Comparison of ENCODE assay signal across 2 cellular contexts in the genomic region with DNA sequence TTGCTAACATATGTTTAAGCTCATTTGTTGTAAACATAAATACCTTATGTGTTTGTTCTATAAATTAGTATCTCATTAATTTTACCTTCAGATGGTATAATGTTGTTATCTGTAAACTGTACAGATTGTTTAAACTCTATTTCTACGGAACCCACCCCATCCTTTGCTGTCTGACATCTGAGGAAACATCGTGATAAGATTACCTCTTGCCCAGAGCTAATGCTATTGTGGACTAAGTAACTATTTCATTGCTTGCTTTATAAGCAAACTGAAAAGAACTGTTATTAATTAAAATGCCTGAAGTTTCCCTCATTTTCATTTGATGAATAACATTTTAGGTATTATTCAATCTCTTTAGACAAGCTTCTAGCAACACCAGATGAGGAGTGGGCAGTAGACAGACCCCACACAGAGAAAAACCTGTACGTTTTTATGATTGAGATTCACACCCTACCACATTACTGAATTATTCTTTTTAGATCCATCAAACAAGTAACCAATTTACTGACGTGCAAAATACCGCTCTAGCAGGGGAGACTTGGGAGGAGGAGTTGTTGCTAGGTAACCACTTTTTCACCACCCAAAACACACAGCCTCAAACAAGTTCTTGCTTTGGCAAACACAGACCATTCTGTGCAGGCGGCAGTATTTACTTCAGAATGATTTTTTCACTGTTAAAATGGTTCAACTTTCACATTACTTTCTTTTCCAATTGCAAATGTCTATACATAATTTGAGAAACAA.
A peak's percentile ranks its signal among the peaks of the same experiment; 100 is the strongest.
TF ChIP-seq lines count a peak whose summit lies in the region.

No MANE protein-coding gene starts in this region.

TF ChIP-seq in HEK293T, 16 proteins besides CTCF, POLR2A, EP300 and RAD21:
- TF ChIP-seq HDGF (IDR thresholded peaks at IDR 0.05; ENCODE audit: borderline replicate concordance) (no peak), ELF4 (IDR thresholded peaks at IDR 0.05) (no peak), L3MBTL2 (conservative IDR thresholded peaks at IDR 0.05) (no peak), FOXM1 (IDR thresholded peaks at IDR 0.05; ENCODE audit: borderline replicate concordance) (no peak), SUZ12 (IDR thresholded peaks at IDR 0.05) (no peak), BHLHE40 (IDR thresholded peaks at IDR 0.05; ENCODE audit: borderline replicate concordance) (no peak), LEF1 (IDR thresholded peaks at IDR 0.05; ENCODE audit: borderline replicate concordance) (no peak), FOXK2 (IDR thresholded peaks at IDR 0.05) (no peak), ZNF384 (IDR thresholded peaks at IDR 0.05) (no peak), CTBP1 (IDR thresholded peaks at IDR 0.05; ENCODE audit: borderline replicate concordance) (no peak), TARDBP (IDR thresholded peaks at IDR 0.05) (no peak), ARNT (IDR thresholded peaks at IDR 0.05) (no peak), SP1 (IDR thresholded peaks at IDR 0.05) (no peak), NFRKB (IDR thresholded peaks at IDR 0.05) (no peak)
- TF ChIP-seq, protein P1, sequence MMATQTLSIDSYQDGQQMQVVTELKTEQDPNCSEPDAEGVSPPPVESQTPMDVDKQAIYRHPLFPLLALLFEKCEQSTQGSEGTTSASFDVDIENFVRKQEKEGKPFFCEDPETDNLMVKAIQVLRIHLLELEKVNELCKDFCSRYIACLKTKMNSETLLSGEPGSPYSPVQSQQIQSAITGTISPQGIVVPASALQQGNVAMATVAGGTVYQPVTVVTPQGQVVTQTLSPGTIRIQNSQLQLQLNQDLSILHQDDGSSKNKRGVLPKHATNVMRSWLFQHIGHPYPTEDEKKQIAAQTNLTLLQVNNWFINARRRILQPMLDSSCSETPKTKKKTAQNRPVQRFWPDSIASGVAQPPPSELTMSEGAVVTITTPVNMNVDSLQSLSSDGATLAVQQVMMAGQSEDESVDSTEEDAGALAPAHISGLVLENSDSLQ (IDR thresholded peaks at IDR 0.05), result no peak

TF ChIP-seq in H1, 55 proteins besides CTCF, POLR2A, EP300 and RAD21 (continued from another document):
- TF ChIP-seq, protein P2, sequence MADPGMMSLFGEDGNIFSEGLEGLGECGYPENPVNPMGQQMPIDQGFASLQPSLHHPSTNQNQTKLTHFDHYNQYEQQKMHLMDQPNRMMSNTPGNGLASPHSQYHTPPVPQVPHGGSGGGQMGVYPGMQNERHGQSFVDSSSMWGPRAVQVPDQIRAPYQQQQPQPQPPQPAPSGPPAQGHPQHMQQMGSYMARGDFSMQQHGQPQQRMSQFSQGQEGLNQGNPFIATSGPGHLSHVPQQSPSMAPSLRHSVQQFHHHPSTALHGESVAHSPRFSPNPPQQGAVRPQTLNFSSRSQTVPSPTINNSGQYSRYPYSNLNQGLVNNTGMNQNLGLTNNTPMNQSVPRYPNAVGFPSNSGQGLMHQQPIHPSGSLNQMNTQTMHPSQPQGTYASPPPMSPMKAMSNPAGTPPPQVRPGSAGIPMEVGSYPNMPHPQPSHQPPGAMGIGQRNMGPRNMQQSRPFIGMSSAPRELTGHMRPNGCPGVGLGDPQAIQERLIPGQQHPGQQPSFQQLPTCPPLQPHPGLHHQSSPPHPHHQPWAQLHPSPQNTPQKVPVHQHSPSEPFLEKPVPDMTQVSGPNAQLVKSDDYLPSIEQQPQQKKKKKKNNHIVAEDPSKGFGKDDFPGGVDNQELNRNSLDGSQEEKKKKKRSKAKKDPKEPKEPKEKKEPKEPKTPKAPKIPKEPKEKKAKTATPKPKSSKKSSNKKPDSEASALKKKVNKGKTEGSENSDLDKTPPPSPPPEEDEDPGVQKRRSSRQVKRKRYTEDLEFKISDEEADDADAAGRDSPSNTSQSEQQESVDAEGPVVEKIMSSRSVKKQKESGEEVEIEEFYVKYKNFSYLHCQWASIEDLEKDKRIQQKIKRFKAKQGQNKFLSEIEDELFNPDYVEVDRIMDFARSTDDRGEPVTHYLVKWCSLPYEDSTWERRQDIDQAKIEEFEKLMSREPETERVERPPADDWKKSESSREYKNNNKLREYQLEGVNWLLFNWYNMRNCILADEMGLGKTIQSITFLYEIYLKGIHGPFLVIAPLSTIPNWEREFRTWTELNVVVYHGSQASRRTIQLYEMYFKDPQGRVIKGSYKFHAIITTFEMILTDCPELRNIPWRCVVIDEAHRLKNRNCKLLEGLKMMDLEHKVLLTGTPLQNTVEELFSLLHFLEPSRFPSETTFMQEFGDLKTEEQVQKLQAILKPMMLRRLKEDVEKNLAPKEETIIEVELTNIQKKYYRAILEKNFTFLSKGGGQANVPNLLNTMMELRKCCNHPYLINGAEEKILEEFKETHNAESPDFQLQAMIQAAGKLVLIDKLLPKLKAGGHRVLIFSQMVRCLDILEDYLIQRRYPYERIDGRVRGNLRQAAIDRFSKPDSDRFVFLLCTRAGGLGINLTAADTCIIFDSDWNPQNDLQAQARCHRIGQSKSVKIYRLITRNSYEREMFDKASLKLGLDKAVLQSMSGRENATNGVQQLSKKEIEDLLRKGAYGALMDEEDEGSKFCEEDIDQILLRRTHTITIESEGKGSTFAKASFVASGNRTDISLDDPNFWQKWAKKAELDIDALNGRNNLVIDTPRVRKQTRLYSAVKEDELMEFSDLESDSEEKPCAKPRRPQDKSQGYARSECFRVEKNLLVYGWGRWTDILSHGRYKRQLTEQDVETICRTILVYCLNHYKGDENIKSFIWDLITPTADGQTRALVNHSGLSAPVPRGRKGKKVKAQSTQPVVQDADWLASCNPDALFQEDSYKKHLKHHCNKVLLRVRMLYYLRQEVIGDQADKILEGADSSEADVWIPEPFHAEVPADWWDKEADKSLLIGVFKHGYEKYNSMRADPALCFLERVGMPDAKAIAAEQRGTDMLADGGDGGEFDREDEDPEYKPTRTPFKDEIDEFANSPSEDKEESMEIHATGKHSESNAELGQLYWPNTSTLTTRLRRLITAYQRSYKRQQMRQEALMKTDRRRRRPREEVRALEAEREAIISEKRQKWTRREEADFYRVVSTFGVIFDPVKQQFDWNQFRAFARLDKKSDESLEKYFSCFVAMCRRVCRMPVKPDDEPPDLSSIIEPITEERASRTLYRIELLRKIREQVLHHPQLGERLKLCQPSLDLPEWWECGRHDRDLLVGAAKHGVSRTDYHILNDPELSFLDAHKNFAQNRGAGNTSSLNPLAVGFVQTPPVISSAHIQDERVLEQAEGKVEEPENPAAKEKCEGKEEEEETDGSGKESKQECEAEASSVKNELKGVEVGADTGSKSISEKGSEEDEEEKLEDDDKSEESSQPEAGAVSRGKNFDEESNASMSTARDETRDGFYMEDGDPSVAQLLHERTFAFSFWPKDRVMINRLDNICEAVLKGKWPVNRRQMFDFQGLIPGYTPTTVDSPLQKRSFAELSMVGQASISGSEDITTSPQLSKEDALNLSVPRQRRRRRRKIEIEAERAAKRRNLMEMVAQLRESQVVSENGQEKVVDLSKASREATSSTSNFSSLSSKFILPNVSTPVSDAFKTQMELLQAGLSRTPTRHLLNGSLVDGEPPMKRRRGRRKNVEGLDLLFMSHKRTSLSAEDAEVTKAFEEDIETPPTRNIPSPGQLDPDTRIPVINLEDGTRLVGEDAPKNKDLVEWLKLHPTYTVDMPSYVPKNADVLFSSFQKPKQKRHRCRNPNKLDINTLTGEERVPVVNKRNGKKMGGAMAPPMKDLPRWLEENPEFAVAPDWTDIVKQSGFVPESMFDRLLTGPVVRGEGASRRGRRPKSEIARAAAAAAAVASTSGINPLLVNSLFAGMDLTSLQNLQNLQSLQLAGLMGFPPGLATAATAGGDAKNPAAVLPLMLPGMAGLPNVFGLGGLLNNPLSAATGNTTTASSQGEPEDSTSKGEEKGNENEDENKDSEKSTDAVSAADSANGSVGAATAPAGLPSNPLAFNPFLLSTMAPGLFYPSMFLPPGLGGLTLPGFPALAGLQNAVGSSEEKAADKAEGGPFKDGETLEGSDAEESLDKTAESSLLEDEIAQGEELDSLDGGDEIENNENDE (IDR thresholded peaks at IDR 0.05; ENCODE audit: insufficient replicate concordance, low read length), result no peak
- TF ChIP-seq JUN (IDR thresholded peaks at IDR 0.05; ENCODE audit: low read depth, low read length) (no peak), SP1 (IDR thresholded peaks at IDR 0.05; ENCODE audit: low read depth, low read length) (0 out of 2 replicates have a peak, but pooled peaks have one; percentile 31), TAF1 (IDR thresholded peaks at IDR 0.05; ENCODE audit: low read depth, low read length) (0 out of 2 replicates have a peak, but pooled peaks have one; percentile 31), YY1 (IDR thresholded peaks at IDR 0.05; ENCODE audit: low read depth, low read length) (no peak)
TF ChIP-seq in H1: peak in this region for 2.
